2 cellular contexts compared by ENCODE assay signal in genomic region chr17:74200112-74200511, GRCh38.
TF ChIP-seq lines count a peak whose summit lies in the region.

No MANE protein-coding gene starts in this region.

TF ChIP-seq in GM23338, 12 proteins besides CTCF, POLR2A, EP300 and RAD21:
- TF ChIP-seq EZH2phosphoT487 (IDR thresholded peaks at IDR 0.05; ENCODE audit: unreplicated experiment): no peak
- TF ChIP-seq ETS1 (IDR thresholded peaks at IDR 0.05): no peak
- no peak for TF ChIP-seq NANOG (IDR thresholded peaks at IDR 0.05; ENCODE audit: borderline replicate concordance)

TF ChIP-seq in H1, 55 proteins besides CTCF, POLR2A, EP300 and RAD21:
- TF ChIP-seq CTBP2 (IDR thresholded peaks at IDR 0.05; ENCODE audit: borderline replicate concordance, insufficient read depth, insufficient read length, low read length) (no peak), EZH2 (IDR thresholded peaks at IDR 0.05; ENCODE audit: low read depth, low read length, severe bottlenecking) (no peak), NRF1 (IDR thresholded peaks at IDR 0.05; ENCODE audit: low read depth, low read length) (no peak), SP2 (IDR thresholded peaks at IDR 0.05; ENCODE audit: low read length) (no peak), JUND (IDR thresholded peaks at IDR 0.05; ENCODE audit: low read length) (no peak), RBBP5 (IDR thresholded peaks at IDR 0.05; ENCODE audit: borderline replicate concordance, low read depth, low read length) (no peak), KDM4A (IDR thresholded peaks at IDR 0.05; ENCODE audit: low read depth, low read length, severe bottlenecking) (no peak), HDAC2 (IDR thresholded peaks at IDR 0.05; ENCODE audit: borderline replicate concordance in 1 of 2, low read depth in 2 of 2, low read length in 2 of 2) (no peak), ZNF274 (IDR thresholded peaks at IDR 0.05; ENCODE audit: borderline replicate concordance, extremely low read depth, low read length) (no peak), KDM5A (IDR thresholded peaks at IDR 0.05; ENCODE audit: low read length) (no peak)
